Comparison of ENCODE assay signal across 10 cellular contexts in the genomic region with DNA sequence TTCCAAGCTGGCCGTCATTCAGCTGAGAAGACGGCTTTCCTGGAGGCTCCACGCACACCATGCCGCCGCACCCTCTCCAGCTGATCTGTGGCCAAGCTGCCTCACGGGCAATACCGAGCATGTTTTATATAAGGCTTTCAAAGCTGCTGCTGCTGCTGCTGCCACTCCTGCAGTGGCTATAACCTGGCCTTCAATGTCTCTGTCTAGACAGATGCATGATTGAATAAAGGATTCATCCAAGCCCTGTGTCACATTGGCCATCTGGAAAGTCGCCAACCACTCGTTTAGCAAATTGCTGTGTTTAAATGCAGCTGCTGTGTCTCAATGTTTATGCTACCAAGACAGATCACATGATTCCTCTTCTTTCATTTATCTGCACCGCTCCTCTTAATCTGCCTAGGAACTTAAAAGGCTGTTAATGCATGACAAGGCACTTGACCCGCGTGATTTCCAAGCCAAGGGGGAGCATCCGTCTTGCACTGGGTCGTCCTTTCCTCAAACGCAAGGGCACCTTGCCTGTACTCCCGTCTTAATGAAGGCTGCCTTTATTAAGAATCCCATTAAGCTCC.
A peak's percentile ranks its signal among the peaks of the same experiment; 100 is the strongest.
DNase-seq lines count a peak whose midpoint lies in the region; ATAC-seq and TF ChIP-seq lines count a peak whose summit lies in the region.
"Had no signal": no experiment of that assay in that cellular context is flagged by ENCODE, and none has a peak within 500 bp of the region (broad histone marks: within the 10 kb centered on the region; RNA-seq: fewer than 3 reads in every experiment).

No MANE protein-coding gene starts in this region.

- H3K4me3 Mint-ChIP-seq in stimulated activated memory B cell treated with anti-CD40 and anti-IgM and Interleukin-4, amounts not matched to agents 10 μg/mL and 1 μg/mL and 100 μg/mL, for 72 hours, result no peak overlapping the region
- H3K4me3 Mint-ChIP-seq: brain had no signal

- H3K27me3 Mint-ChIP-seq in stimulated activated memory B cell treated with anti-CD40 and anti-IgM and Interleukin-4, amounts not matched to agents 10 μg/mL and 1 μg/mL and 100 μg/mL, for 72 hours, result peaks cover 41% of the 10 kb centered on the region
- H3K27me3 Mint-ChIP-seq: brain had no signal

- H3K4me1 ChIP-seq in upper lobe of left lung, result peaks cover 15 to 37% (median 29%) of the 10 kb centered on the region in 4 donors

- peaks cover 39% of the 10 kb centered on the region for H3K4me1 Mint-ChIP-seq in stimulated activated memory B cell treated with anti-CD40 and anti-IgM and Interleukin-4, amounts not matched to agents 10 μg/mL and 1 μg/mL and 100 μg/mL, for 72 hours

- no peak overlapping the region for H3K9ac ChIP-seq in SK-N-MC (ENCODE audit: insufficient read length)

- no peaks in the 10 kb centered on the region for H3K9me3 Mint-ChIP-seq in stimulated activated memory B cell treated with anti-CD40 and anti-IgM and Interleukin-4, amounts not matched to agents 10 μg/mL and 1 μg/mL and 100 μg/mL, for 72 hours
- H3K9me3 Mint-ChIP-seq: brain had no signal

- peak overlapping the region; percentile 81; the same call in 1 of the 2 replicates for H3K27ac ChIP-seq in SK-N-MC
- H3K27ac ChIP-seq in upper lobe of left lung, result peak overlapping the region in 3 of 4 donors; percentile 61 to 76 (median 76)
- H3K27ac ChIP-seq: 22Rv1 had no signal

- no peak overlapping the region for H3K27ac Mint-ChIP-seq in stimulated activated memory B cell treated with anti-CD40 and anti-IgM and Interleukin-4, amounts not matched to agents 10 μg/mL and 1 μg/mL and 100 μg/mL, for 72 hours
- H3K27ac Mint-ChIP-seq: brain had no signal

- TF ChIP-seq CTCF in upper lobe of left lung (IDR thresholded peaks at IDR 0.05), result no peak

- peak; percentile 57 for DNase-seq in DMS 273 (lab: John Stamatoyannopoulos, UW; ENCODE audit: unreplicated experiment)
- no peak for DNase-seq in DMS 273 treated with DMSO at 0.1 percent for 48 hours (lab: John Stamatoyannopoulos, UW)
- DNase-seq in SK-N-MC (ENCODE audit: low read depth, low spot score), result no peak
- DNase-seq in hypothalamus (lab: John Stamatoyannopoulos, UW), result peak in 26 of 51 donors; percentile 5 to 71 (median 28)
- peak; percentile 30 to 41 for DNase-seq in upper lobe of left lung
- no peak for DNase-seq in DMS114 treated with DMSO at 0.1 percent for 48 hours (lab: John Stamatoyannopoulos, UW; ENCODE audit: unreplicated experiment)

- ATAC-seq in upper lobe of left lung (ENCODE audit: low FRiP score in 2 of 2) (no peak), GM18907 (IDR thresholded peaks at IDR 0.05; ENCODE audit: unreplicated experiment) (no peak)
- ATAC-seq in stimulated activated memory B cell treated with anti-CD40 and anti-IgM and Interleukin-4, amounts not matched to agents 10 μg/mL and 1 μg/mL and 100 μg/mL, for 72 hours, result no peak

- 43 to 46% methylated on average over 16 of the region's 16 CpGs for WGBS in upper lobe of left lung, 2 donors

- H3K36me3 Mint-ChIP-seq in stimulated activated memory B cell treated with anti-CD40 and anti-IgM and Interleukin-4, amounts not matched to agents 10 μg/mL and 1 μg/mL and 100 μg/mL, for 72 hours, result no peaks in the 10 kb centered on the region
- H3K36me3 Mint-ChIP-seq: brain had no signal

- TF ChIP-seq EP300 in upper lobe of left lung (IDR thresholded peaks at IDR 0.05), result no peak

- peak in 1 of 4 donors; percentile 12 for TF ChIP-seq POLR2A in upper lobe of left lung (IDR thresholded peaks at IDR 0.05)

- H3K36me3 ChIP-seq in SK-N-MC (ENCODE audit: insufficient read depth, low read length) (no peaks in the 10 kb centered on the region), upper lobe of left lung (no peaks in the 10 kb centered on the region)

- H3K9me3 ChIP-seq in SK-N-MC (ENCODE audit: low read depth, low read length) (no peaks in the 10 kb centered on the region), upper lobe of left lung (no peaks in the 10 kb centered on the region)

- H3K27me3 ChIP-seq in upper lobe of left lung, result no peaks in the 10 kb centered on the region

- H3K4me3 ChIP-seq in SK-N-MC, result no peak overlapping the region
- no peak overlapping the region for H3K4me3 ChIP-seq in upper lobe of left lung

Comparison
In these comparisons a context has a peak if more than half of its experiments do, and no peak if none do; other contexts are left out.
1. DNase-seq: peak in DMS 273 (single experiment), hypothalamus (26 of 51) and upper lobe of left lung (2 of 2); none in DMS 273 treated with DMSO at 0.1 percent for 48 hours (single experiment), SK-N-MC (single experiment) and DMS114 treated with DMSO at 0.1 percent for 48 hours (single experiment).